In the genomic region with DNA sequence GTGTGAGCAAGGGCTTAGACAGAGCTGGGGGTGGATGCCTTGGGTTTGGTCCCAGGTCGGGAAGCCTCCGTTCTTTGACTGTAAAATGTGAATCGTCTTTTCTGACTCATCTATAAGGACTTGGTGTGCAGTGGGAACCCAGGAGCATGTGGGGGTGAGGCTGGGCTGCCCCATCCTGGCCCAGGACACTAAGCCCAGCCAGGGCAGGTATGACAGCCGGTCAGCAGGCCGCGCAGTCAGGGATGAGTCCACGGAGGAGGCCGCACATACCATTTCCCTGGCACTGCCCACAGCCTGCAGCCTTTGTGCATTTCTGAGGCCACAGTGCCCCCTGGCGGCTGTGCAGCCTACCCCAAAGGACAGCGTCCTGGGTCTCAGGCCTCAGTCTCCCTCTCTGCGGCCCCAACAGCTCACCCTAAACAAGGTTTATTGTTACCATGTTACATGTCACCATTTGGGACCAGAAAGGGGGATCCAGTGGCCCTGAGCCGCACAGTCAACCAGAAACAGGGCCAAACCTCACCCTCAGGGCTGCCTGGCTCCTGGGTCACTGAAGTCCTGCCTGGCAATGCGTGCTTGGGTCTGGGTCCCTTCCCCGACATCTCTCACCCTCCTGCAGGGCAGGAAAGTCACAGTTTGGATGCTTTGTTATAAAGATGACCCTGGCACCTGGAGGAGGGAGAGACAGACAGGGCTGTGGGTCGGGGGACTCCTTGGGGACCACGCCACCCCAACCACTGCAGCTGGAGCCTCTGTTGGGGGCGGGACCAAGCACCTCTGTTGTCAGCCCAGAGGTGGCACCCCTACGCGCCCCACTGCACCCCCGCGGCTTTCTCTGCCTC, we compare ENCODE assay signal across 1 cellular context.
TF ChIP-seq lines count a peak whose summit lies in the region.

No MANE protein-coding gene starts in this region.

TF ChIP-seq in HepG2, 621 proteins besides CTCF, POLR2A, EP300 and RAD21 (continued from another document):
- TF ChIP-seq ZNF546 (CRISPR knock-in tag; conservative IDR thresholded peaks at IDR 0.05) (no peak), ATF7 (IDR thresholded peaks at IDR 0.05) (no peak), ATF7 (CRISPR knock-in tag; IDR thresholded peaks at IDR 0.05) (no peak), ZNF335 (CRISPR knock-in tag; IDR thresholded peaks at IDR 0.05) (no peak), GATA4 (IDR thresholded peaks at IDR 0.05; ENCODE audit: borderline replicate concordance, low read depth) (no peak), HNF4G (IDR thresholded peaks at IDR 0.05; ENCODE audit: borderline replicate concordance, low read depth, low read length) (no peak), HNF4G (CRISPR knock-in tag; IDR thresholded peaks at IDR 0.05; ENCODE audit: borderline replicate concordance, low read depth) (no peak), ZNF644 (CRISPR knock-in tag; IDR thresholded peaks at IDR 0.05; ENCODE audit: low read depth) (no peak), THRA (CRISPR knock-in tag; IDR thresholded peaks at IDR 0.05; ENCODE audit: borderline replicate concordance) (peak; percentile 61; the same call in 1 of the 2 replicates), ZSCAN29 (CRISPR knock-in tag; conservative IDR thresholded peaks at IDR 0.05) (peak; percentile 78; the same call in 1 of the 2 replicates), ZMYM3 (CRISPR knock-in tag; IDR thresholded peaks at IDR 0.05) (no peak; the same call in 1 of the 2 replicates), ZIK1 (CRISPR knock-in tag; IDR thresholded peaks at IDR 0.05; ENCODE audit: borderline replicate concordance, low read depth) (peak; percentile 72; the same call in 1 of the 2 replicates), ZNF263 (CRISPR knock-in tag; IDR thresholded peaks at IDR 0.05) (peak; percentile 59), RORA (CRISPR knock-in tag; IDR thresholded peaks at IDR 0.05) (no peak), AGO2 (optimal IDR thresholded peaks at IDR 0.05; ENCODE audit: low read depth, low read length) (no peak), KDM3A (CRISPR knock-in tag; IDR thresholded peaks at IDR 0.05; ENCODE audit: low read depth) (peak; percentile 85), PHF8 (CRISPR knock-in tag; IDR thresholded peaks at IDR 0.05) (peak; percentile 23; the same call in 1 of the 2 replicates), IRF9 (CRISPR knock-in tag; IDR thresholded peaks at IDR 0.05; ENCODE audit: borderline replicate concordance) (no peak), ELF1 (CRISPR knock-in tag; IDR thresholded peaks at IDR 0.05) (no peak), SALL1 (CRISPR knock-in tag; IDR thresholded peaks at IDR 0.05) (peak; percentile 78), ZSCAN30 (CRISPR knock-in tag; IDR thresholded peaks at IDR 0.05) (no peak), ZNF878 (CRISPR knock-in tag; IDR thresholded peaks at IDR 0.05) (no peak), TSC22D2 (CRISPR knock-in tag; IDR thresholded peaks at IDR 0.05; ENCODE audit: borderline replicate concordance) (no peak), KLF13 (CRISPR knock-in tag; IDR thresholded peaks at IDR 0.05) (no peak), NFIC (IDR thresholded peaks at IDR 0.05; ENCODE audit: low read length) (no peak), GATAD1 (CRISPR knock-in tag; IDR thresholded peaks at IDR 0.05) (0 out of 2 replicates have a peak, but pooled peaks have one; percentile 38), ZNF3 (CRISPR knock-in tag; IDR thresholded peaks at IDR 0.05) (no peak), PCBP1 (IDR thresholded peaks at IDR 0.05; ENCODE audit: borderline replicate concordance, low read depth, low read length) (no peak), ZSCAN12 (CRISPR knock-in tag; IDR thresholded peaks at IDR 0.05) (no peak)
- TF ChIP-seq, protein P1, sequence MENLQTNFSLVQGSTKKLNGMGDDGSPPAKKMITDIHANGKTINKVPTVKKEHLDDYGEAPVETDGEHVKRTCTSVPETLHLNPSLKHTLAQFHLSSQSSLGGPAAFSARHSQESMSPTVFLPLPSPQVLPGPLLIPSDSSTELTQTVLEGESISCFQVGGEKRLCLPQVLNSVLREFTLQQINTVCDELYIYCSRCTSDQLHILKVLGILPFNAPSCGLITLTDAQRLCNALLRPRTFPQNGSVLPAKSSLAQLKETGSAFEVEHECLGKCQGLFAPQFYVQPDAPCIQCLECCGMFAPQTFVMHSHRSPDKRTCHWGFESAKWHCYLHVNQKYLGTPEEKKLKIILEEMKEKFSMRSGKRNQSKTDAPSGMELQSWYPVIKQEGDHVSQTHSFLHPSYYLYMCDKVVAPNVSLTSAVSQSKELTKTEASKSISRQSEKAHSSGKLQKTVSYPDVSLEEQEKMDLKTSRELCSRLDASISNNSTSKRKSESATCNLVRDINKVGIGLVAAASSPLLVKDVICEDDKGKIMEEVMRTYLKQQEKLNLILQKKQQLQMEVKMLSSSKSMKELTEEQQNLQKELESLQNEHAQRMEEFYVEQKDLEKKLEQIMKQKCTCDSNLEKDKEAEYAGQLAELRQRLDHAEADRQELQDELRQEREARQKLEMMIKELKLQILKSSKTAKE (CRISPR knock-in tag; IDR thresholded peaks at IDR 0.05; ENCODE audit: borderline replicate concordance), result no peak
- TF ChIP-seq, protein P2, sequence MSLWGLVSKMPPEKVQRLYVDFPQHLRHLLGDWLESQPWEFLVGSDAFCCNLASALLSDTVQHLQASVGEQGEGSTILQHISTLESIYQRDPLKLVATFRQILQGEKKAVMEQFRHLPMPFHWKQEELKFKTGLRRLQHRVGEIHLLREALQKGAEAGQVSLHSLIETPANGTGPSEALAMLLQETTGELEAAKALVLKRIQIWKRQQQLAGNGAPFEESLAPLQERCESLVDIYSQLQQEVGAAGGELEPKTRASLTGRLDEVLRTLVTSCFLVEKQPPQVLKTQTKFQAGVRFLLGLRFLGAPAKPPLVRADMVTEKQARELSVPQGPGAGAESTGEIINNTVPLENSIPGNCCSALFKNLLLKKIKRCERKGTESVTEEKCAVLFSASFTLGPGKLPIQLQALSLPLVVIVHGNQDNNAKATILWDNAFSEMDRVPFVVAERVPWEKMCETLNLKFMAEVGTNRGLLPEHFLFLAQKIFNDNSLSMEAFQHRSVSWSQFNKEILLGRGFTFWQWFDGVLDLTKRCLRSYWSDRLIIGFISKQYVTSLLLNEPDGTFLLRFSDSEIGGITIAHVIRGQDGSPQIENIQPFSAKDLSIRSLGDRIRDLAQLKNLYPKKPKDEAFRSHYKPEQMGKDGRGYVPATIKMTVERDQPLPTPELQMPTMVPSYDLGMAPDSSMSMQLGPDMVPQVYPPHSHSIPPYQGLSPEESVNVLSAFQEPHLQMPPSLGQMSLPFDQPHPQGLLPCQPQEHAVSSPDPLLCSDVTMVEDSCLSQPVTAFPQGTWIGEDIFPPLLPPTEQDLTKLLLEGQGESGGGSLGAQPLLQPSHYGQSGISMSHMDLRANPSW (CRISPR knock-in tag; IDR thresholded peaks at IDR 0.05; ENCODE audit: borderline replicate concordance), result no peak
